ENCODE assay signal across 8 cellular contexts in genomic region chr4:118969359-118969758, GRCh38.
DNase-seq lines count a peak whose midpoint lies in the region; ATAC-seq and TF ChIP-seq lines count a peak whose summit lies in the region.

No MANE protein-coding gene starts in this region.

- CTCF ChIA-PET in activated naive CD4-positive, alpha-beta T cell treated with anti-CD3 and anti-CD28 coated beads, Interleukin-2, amount 10 ng/mL, durations not matched to agents 7 days and 5 days (lab: Charles Lee): interaction anchor here (1.6 kb wide), 1 partner anchor 228 kb away, joined by 4 read pairs; no protein-coding TSS in a partner anchor

- TF ChIP-seq CTCF in VCaP (conservative IDR thresholded peaks at IDR 0.05): peak; percentile 79
- peak; percentile 72 for TF ChIP-seq CTCF in left ventricle myocardium inferior (IDR thresholded peaks at IDR 0.05; ENCODE audit: borderline replicate concordance)
- TF ChIP-seq CTCF in spleen (IDR thresholded peaks at IDR 0.05 in 8 of 11, conservative IDR thresholded peaks at IDR 0.05 in 3 of 11): peak in 6 of 11 experiments; percentile 23 to 40 (median 32)

- no peaks in the 10 kb centered on the region for H3K27me3 ChIP-seq in MG63
- no peaks in the 10 kb centered on the region for H3K27me3 ChIP-seq in left ventricle myocardium inferior (ENCODE audit: low read depth)
- H3K27me3 ChIP-seq in spleen (replicated peaks in 1 of 7): no peaks in the 10 kb centered on the region

- H3K36me3 ChIP-seq in MG63 (no peaks in the 10 kb centered on the region), left ventricle myocardium inferior (no peaks in the 10 kb centered on the region), spleen (no peaks in the 10 kb centered on the region)

- H3K4me3 ChIP-seq in MG63: no peak overlapping the region
- H3K4me3 ChIP-seq in left ventricle myocardium inferior: peak overlapping the region; percentile 32
- H3K4me3 ChIP-seq in spleen: no peak overlapping the region

- intact Hi-C loops in left ventricle myocardium inferior (cut with micrococcal nuclease): loop anchor here (5.0 to 10.0 kb wide), 2 partner anchors 197 to 225 kb away; no protein-coding TSS in a partner anchor
- intact Hi-C loops in spleen (cut with DNase I; ENCODE audit: low total_unique reads): no loop called here

- H3K4me1 ChIP-seq in left ventricle myocardium inferior: peaks cover 100% of the 10 kb centered on the region
- peaks cover 6 to 31% (median 20%) of the 10 kb centered on the region in 6 donors for H3K4me1 ChIP-seq in spleen

- DNase-seq in DMS53 treated with DMSO at 0.1 percent for 48 hours (lab: John Stamatoyannopoulos, UW; ENCODE audit: unreplicated experiment) (peak; percentile 9), MG63 (peak; percentile 49), left ventricle myocardium inferior (peak; percentile 51), spleen (no peak), T-helper 9 cell (no peak)
- no peak for DNase-seq in activated naive CD4-positive, alpha-beta T cell treated with anti-CD3 and anti-CD28 coated beads, Interleukin-2, amount 10 ng/mL, durations not matched to agents 7 days and 5 days

- peaks cover 8% of the 10 kb centered on the region for H3K4me1 Mint-ChIP-seq in activated naive CD4-positive, alpha-beta T cell treated with anti-CD3 and anti-CD28 coated beads, Interleukin-2, amount 10 ng/mL, durations not matched to agents 7 days and 5 days

- no peaks in the 10 kb centered on the region for H3K27me3 Mint-ChIP-seq in activated naive CD4-positive, alpha-beta T cell treated with anti-CD3 and anti-CD28 coated beads, Interleukin-2, amount 10 ng/mL, durations not matched to agents 7 days and 5 days

- no peak for ATAC-seq in GM21360 (IDR thresholded peaks at IDR 0.05; ENCODE audit: unreplicated experiment)

- H3K27ac Mint-ChIP-seq in activated naive CD4-positive, alpha-beta T cell treated with anti-CD3 and anti-CD28 coated beads, Interleukin-2, amount 10 ng/mL, durations not matched to agents 7 days and 5 days: no peak overlapping the region

- no peak overlapping the region for H3K4me3 Mint-ChIP-seq in activated naive CD4-positive, alpha-beta T cell treated with anti-CD3 and anti-CD28 coated beads, Interleukin-2, amount 10 ng/mL, durations not matched to agents 7 days and 5 days

- WGBS in spleen, 5 donors: 23 to 43% (median 36%) methylated on average over 5 of the region's 5 CpGs

- H3K9me3 ChIP-seq in MG63: no peaks in the 10 kb centered on the region
- no peaks in the 10 kb centered on the region for H3K9me3 ChIP-seq in left ventricle myocardium inferior (replicated peaks)
- no peaks in the 10 kb centered on the region for H3K9me3 ChIP-seq in spleen

- TF ChIP-seq POLR2A in spleen (IDR thresholded peaks at IDR 0.05): no peak

- H3K9me3 Mint-ChIP-seq in activated naive CD4-positive, alpha-beta T cell treated with anti-CD3 and anti-CD28 coated beads, Interleukin-2, amount 10 ng/mL, durations not matched to agents 7 days and 5 days: no peaks in the 10 kb centered on the region

- no peaks in the 10 kb centered on the region for H3K36me3 Mint-ChIP-seq in activated naive CD4-positive, alpha-beta T cell treated with anti-CD3 and anti-CD28 coated beads, Interleukin-2, amount 10 ng/mL, durations not matched to agents 7 days and 5 days

- H3K27ac ChIP-seq in VCaP: no peak overlapping the region
- peak overlapping the region; percentile 78 for H3K27ac ChIP-seq in left ventricle myocardium inferior (replicated peaks)
- peak overlapping the region in 1 of 8 donors; percentile 72 for H3K27ac ChIP-seq in spleen

Comparison
In these comparisons a context has a peak if more than half of its experiments do, and no peak if none do; other contexts are left out.
1. DNase-seq: peak in DMS53 treated with DMSO at 0.1 percent for 48 hours (single experiment), MG63 (single experiment) and left ventricle myocardium inferior (single experiment); none in spleen (single experiment), T-helper 9 cell (single experiment) and activated naive CD4-positive, alpha-beta T cell treated with anti-CD3 and anti-CD28 coated beads, Interleukin-2, amount 10 ng/mL, durations not matched to agents 7 days and 5 days (single experiment).
2. Peak in every context shown above with its lines, with median percentiles within 50 percentile points of each other: CTCF ChIP-seq.